ENCODE assay signal across 8 cellular contexts in genomic region chr4:145179861-145180297, GRCh38. TPM values are rescaled to one million over a fixed set of nuclear protein-coding genes. Genes with fewer than 3 reads are reported as not detected.
DNase-seq lines count a peak whose midpoint lies in the region; ATAC-seq and TF ChIP-seq lines count a peak whose summit lies in the region.
"Not testable (repeated sequence)": the region's sequence is repeated elsewhere in the genome, so short reads cannot be mapped to it uniquely, and the experiment has no call there.

No MANE protein-coding gene starts in this region.

- H3K18ac ChIP-seq in mesendoderm (ENCODE audit: low read length), result peak overlapping the region; percentile 92

- H2BK15ac ChIP-seq in mesendoderm (replicated peaks; ENCODE audit: low read depth), result not testable (repeated sequence)

- not testable (repeated sequence) for H3K79me1 ChIP-seq in mesendoderm (ENCODE audit: low read length)

- not testable (repeated sequence) for H4K5ac ChIP-seq in mesendoderm (ENCODE audit: low read length)

- TF ChIP-seq POLR2A in esophagus squamous epithelium (IDR thresholded peaks at IDR 0.05), result not testable (repeated sequence)

- H3K27ac ChIP-seq in OCI-LY3 (ENCODE audit: low read length), result peak overlapping the region; percentile 79
- H3K27ac ChIP-seq in esophagus squamous epithelium, result peak overlapping the region; percentile 94 to 100 (median 98)
- peak overlapping the region; percentile 93 for H3K27ac ChIP-seq in mesendoderm (ENCODE audit: low read depth, low read length)

- H3K23ac ChIP-seq in mesendoderm (ENCODE audit: low read length), result not testable (repeated sequence)

- peaks cover 34% of the 10 kb centered on the region for H4K20me1 ChIP-seq in OCI-LY3 (ENCODE audit: insufficient read depth, low read length)

- no CpG with 5 or more reads among the region's 57 CpGs for WGBS in esophagus squamous epithelium, 2 donors
- no CpG with 5 or more reads among the region's 57 CpGs for WGBS in mesendoderm (ENCODE audit: extremely low coverage, insufficient coverage, low lambda C conversion rate)

- H3K79me2 ChIP-seq in OCI-LY3 (ENCODE audit: low read length), result peaks cover 54% of the 10 kb centered on the region
- peaks cover 42% of the 10 kb centered on the region for H3K79me2 ChIP-seq in mesendoderm (ENCODE audit: control insufficient read depth, insufficient read depth, low read length)

- not testable (repeated sequence) for H3K9me3 ChIP-seq in OCI-LY3 (ENCODE audit: insufficient read depth, low read length); esophagus squamous epithelium

- H3K36me3 Mint-ChIP-seq in activated naive CD4-positive, alpha-beta T cell treated with anti-CD3 and anti-CD28 coated beads, Interleukin-2, amount 50 U/mL, for 72 hours, result peaks cover 23 to 26% of the 10 kb centered on the region in 2 donors

- DNase-seq in COLO668 (lab: John Stamatoyannopoulos, UW; ENCODE audit: unreplicated experiment) (peak; percentile 65), mesendoderm (peak; percentile 58)
- not testable (repeated sequence) for DNase-seq in activated naive CD4-positive, alpha-beta T cell treated with anti-CD3 and anti-CD28 coated beads, Interleukin-2, amount 50 U/mL, for 72 hours (ENCODE audit: low spot score in 2 of 2); esophagus squamous epithelium (lab: John Stamatoyannopoulos, UW); stimulated activated naive CD8-positive, alpha-beta T cell treated with anti-CD3 and anti-CD28 coated beads, Interleukin-15, Interleukin-2, amounts not matched to agents 100 U/mL and 50 U/mL, for 24 hours

- H3K4ac ChIP-seq in mesendoderm (ENCODE audit: low read depth, low read length), result peak overlapping the region; percentile 84

- H3K36me3 ChIP-seq in OCI-LY3 (replicated peaks; ENCODE audit: low read depth, low read length); esophagus squamous epithelium; mesendoderm (ENCODE audit: control insufficient read depth, insufficient read depth, low read length): not testable (repeated sequence)

- not testable (repeated sequence) for TF ChIP-seq CTCF in OCI-LY3 (IDR thresholded peaks at IDR 0.05; ENCODE audit: low read depth, low read length); esophagus squamous epithelium (IDR thresholded peaks at IDR 0.05)

- intact Hi-C loops in esophagus squamous epithelium (cut with DNase I), result not testable (repeated sequence)

- H3K56ac ChIP-seq in mesendoderm (ENCODE audit: low read length), result peak overlapping the region; percentile 96

- H3K4me1 ChIP-seq in OCI-LY3 (ENCODE audit: low read length), result peaks cover 31% of the 10 kb centered on the region
- peaks cover 15 to 50% (median 19%) of the 10 kb centered on the region in 3 donors for H3K4me1 ChIP-seq in esophagus squamous epithelium
- H3K4me1 ChIP-seq in mesendoderm (ENCODE audit: control insufficient read depth, low read depth, low read length), result not testable (repeated sequence)

- ATAC-seq in GM19455 (IDR thresholded peaks at IDR 0.05; ENCODE audit: unreplicated experiment) (peak; percentile 22), HG03196 (IDR thresholded peaks at IDR 0.05; ENCODE audit: unreplicated experiment) (peak; percentile 21)
- peak; percentile 36 to 62 for ATAC-seq in activated naive CD4-positive, alpha-beta T cell treated with anti-CD3 and anti-CD28 coated beads, Interleukin-2, amount 50 U/mL, for 72 hours
- peak; percentile 10 for ATAC-seq in stimulated activated naive CD8-positive, alpha-beta T cell treated with anti-CD3 and anti-CD28 coated beads, Interleukin-15, Interleukin-2, amounts not matched to agents 100 U/mL and 50 U/mL, for 24 hours

- not testable (repeated sequence) for H3K9me3 Mint-ChIP-seq in activated naive CD4-positive, alpha-beta T cell treated with anti-CD3 and anti-CD28 coated beads, Interleukin-2, amount 50 U/mL, for 72 hours

- H3K9ac ChIP-seq in OCI-LY3 (ENCODE audit: low read length), result peak overlapping the region; percentile 90
- H3K9ac ChIP-seq in mesendoderm (ENCODE audit: low read length), result peak overlapping the region; percentile 95

- not testable (repeated sequence) for H2BK5ac ChIP-seq in mesendoderm (ENCODE audit: low read length)

- H3K27me3 ChIP-seq in OCI-LY3 (ENCODE audit: low read depth, low read length); esophagus squamous epithelium; mesendoderm (ENCODE audit: insufficient read depth, low read length, poor library complexity): not testable (repeated sequence)

- H2AFZ ChIP-seq in OCI-LY3 (ENCODE audit: low read depth, low read length), result peak overlapping the region; percentile 64; the same call in 1 of the 2 replicates

- H3K4me2 ChIP-seq in OCI-LY3 (ENCODE audit: low read length), result peak overlapping the region; percentile 91
- H3K4me2 ChIP-seq in mesendoderm (ENCODE audit: low read length), result not testable (repeated sequence)

- H3K4me3 ChIP-seq in OCI-LY3 (ENCODE audit: low read length), result peak overlapping the region; percentile 79
- H3K4me3 ChIP-seq in esophagus squamous epithelium, result peak overlapping the region; percentile 75 to 98 (median 85)
- peak overlapping the region; percentile 69 for H3K4me3 ChIP-seq in mesendoderm (ENCODE audit: low read length)

- not testable (repeated sequence) for H4K8ac ChIP-seq in mesendoderm (ENCODE audit: low read depth, low read length)

- peak overlapping the region in 1 of 2 donors; percentile 93 for H3K27ac Mint-ChIP-seq in activated naive CD4-positive, alpha-beta T cell treated with anti-CD3 and anti-CD28 coated beads, Interleukin-2, amount 50 U/mL, for 72 hours

- H2AK5ac ChIP-seq in mesendoderm (ENCODE audit: low read length), result not testable (repeated sequence)

- not testable (repeated sequence) for H2BK120ac ChIP-seq in mesendoderm (ENCODE audit: low read depth, low read length)

RNA-seq across cellular contexts. Expression of gene OTUD4, which starts 0.5 kb away (rescaled TPM):
- total RNA-seq in activated naive CD4-positive, alpha-beta T cell treated with anti-CD3 and anti-CD28 coated beads, Interleukin-2, amount 50 U/mL, for 72 hours, result 10 to 100 TPM; 39.6 to 47.9 TPM
- total RNA-seq in esophagus squamous epithelium, result 10 to 100 TPM; 15.2 to 34.0 (median 25.2) TPM
- polyA plus RNA-seq in mesendoderm (2013, experiment 1 of 2), result 33.7 TPM
- polyA plus RNA-seq in mesendoderm (2013, experiment 2 of 2), result 33.9 TPM
